In genomic region chr2:196230051-196230450, GRCh38 we compare ENCODE assay signal across 15 cellular contexts.
DNase-seq lines count a peak whose midpoint lies in the region; ATAC-seq lines count a peak whose summit lies in the region.
"Had no signal": no experiment of that assay in that cellular context is flagged by ENCODE, and none has a peak within 500 bp of the region (broad histone marks: within the 10 kb centered on the region; RNA-seq: fewer than 3 reads in every experiment).

No MANE protein-coding gene starts in this region.

- ATAC-seq in HG02981 (IDR thresholded peaks at IDR 0.05; ENCODE audit: unreplicated experiment), result no peak
- ATAC-seq in GM21786 (IDR thresholded peaks at IDR 0.05; ENCODE audit: unreplicated experiment), result no peak

- H3K9me3 ChIP-seq in BLaER1 (peaks cover 8% of the 10 kb centered on the region; the same call in 1 of the 2 replicates), mucosa of rectum (ENCODE audit: control insufficient read depth in 2 of 2, low read length in 2 of 2) (no peaks in the 10 kb centered on the region)
- H3K9me3 ChIP-seq: suprapubic skin had no signal

- H3K4me1 ChIP-seq in BLaER1, result peaks cover 65% of the 10 kb centered on the region
- peaks cover 26 to 32% of the 10 kb centered on the region in 2 donors for H3K4me1 ChIP-seq in mucosa of rectum (ENCODE audit: control insufficient read depth in 2 of 2, insufficient read depth in 2 of 2, low read length in 2 of 2)

- no peak overlapping the region for H3K4me3 ChIP-seq in BLaER1
- H3K4me3 ChIP-seq in mucosa of rectum (ENCODE audit: low read length in 2 of 2), result no peak overlapping the region
- H3K4me3 ChIP-seq: suprapubic skin had no signal

- H3K9ac ChIP-seq in BLaER1, result no peak overlapping the region
- no peak overlapping the region for H3K9ac ChIP-seq in mucosa of rectum (ENCODE audit: low read depth in 1 of 2, low read length in 2 of 2)

- DNase-seq in T-helper 22 cell (ENCODE audit: low read depth) (peak; percentile 70), NCI-H146 treated with DMSO at 0.1 percent for 48 hours (lab: John Stamatoyannopoulos, UW; ENCODE audit: unreplicated experiment) (no peak), GM19238 (ENCODE audit: insufficient read length, low spot score) (no peak)
- peak; percentile 46 for DNase-seq in activated T-helper 9 cell treated with anti-CD3 and anti-CD28 coated beads, Interleukin-2, amount 50 U/mL, for 16 hours (ENCODE audit: low read depth)
- DNase-seq: foreskin fibroblast, GF-D8, MV-4-11, NCI-H774, occipital lobe had no signal

- H3K27me3 ChIP-seq in BLaER1 (no peaks in the 10 kb centered on the region), mucosa of rectum (ENCODE audit: control insufficient read depth in 2 of 2, insufficient read depth in 2 of 2, low read length in 2 of 2) (no peaks in the 10 kb centered on the region)
- H3K27me3 ChIP-seq: suprapubic skin had no signal

- H3K27ac ChIP-seq in BLaER1 (peak overlapping the region; percentile 28; the same call in 1 of the 2 replicates), mucosa of rectum (ENCODE audit: low read depth in 2 of 2, low read length in 2 of 2) (peak overlapping the region; percentile 46 to 62)
- H3K27ac ChIP-seq: HL-60, suprapubic skin had no signal

- H3K4me2 ChIP-seq in BLaER1, result no peak overlapping the region

- H3K36me3 ChIP-seq in BLaER1, result no peaks in the 10 kb centered on the region
- no peaks in the 10 kb centered on the region for H3K36me3 ChIP-seq in mucosa of rectum (ENCODE audit: control insufficient read depth in 2 of 2, insufficient read depth in 2 of 2, low read length in 2 of 2)
- H3K36me3 ChIP-seq: suprapubic skin had no signal

- no peaks in the 10 kb centered on the region for H4K20me1 ChIP-seq in BLaER1

Comparison
In these comparisons a context has a peak if more than half of its experiments do, and no peak if none do; other contexts are left out.
1. DNase-seq: peak in T-helper 22 cell (single experiment) and activated T-helper 9 cell treated with anti-CD3 and anti-CD28 coated beads, Interleukin-2, amount 50 U/mL, for 16 hours (single experiment); none in NCI-H146 treated with DMSO at 0.1 percent for 48 hours (single experiment) and GM19238 (single experiment).